12 cellular contexts compared by ENCODE assay signal in the genomic region with DNA sequence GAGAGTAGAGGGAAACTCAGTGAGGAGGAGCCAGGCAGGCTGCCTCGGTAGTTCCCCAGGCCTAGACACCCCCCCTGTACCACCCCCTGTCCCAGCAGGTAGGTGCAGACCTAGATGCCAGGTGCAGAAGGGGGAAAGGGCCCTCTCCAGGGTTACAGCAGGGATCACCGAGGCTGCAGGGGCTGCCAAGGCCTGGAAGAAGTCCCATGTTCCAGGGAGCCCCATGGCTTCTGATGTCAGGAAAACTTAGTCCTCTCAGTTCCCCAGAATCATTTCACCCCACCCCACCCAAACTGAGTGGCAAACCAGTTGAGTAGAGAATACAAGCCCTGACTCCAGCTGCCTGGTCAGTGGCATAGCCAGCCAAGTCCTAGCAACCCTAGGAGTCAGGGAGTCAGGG. TPM values are rescaled to one million over a fixed set of nuclear protein-coding genes. Genes with fewer than 3 reads are reported as not detected.
DNase-seq lines count a peak whose midpoint lies in the region; ATAC-seq and TF ChIP-seq lines count a peak whose summit lies in the region.
"Had no signal": no experiment of that assay in that cellular context is flagged by ENCODE, and none has a peak within 500 bp of the region (broad histone marks: within the 10 kb centered on the region; RNA-seq: fewer than 3 reads in every experiment).

No MANE protein-coding gene starts in this region.

- H3K9me3 Mint-ChIP-seq in CD8-positive, alpha-beta T cell = no peaks in the 10 kb centered on the region
- H3K9me3 Mint-ChIP-seq: activated T-helper 17 cell treated with anti-CD3 and anti-CD28 coated beads, Interleukin-2, amount 50 U/mL, for 72 hours; natural killer cell had no signal

- no peak overlapping the region for H3K27ac ChIP-seq in CD8-positive, alpha-beta T cell (ENCODE audit: low read depth, low read length)
- H3K27ac ChIP-seq in RWPE2 (ENCODE audit: poor library complexity, severe bottlenecking) = peak overlapping the region; percentile 59
- H3K27ac ChIP-seq in iPS-20b (ENCODE audit: low read length) = no peak overlapping the region
- peak overlapping the region; percentile 94 for H3K27ac ChIP-seq in skeletal muscle tissue (ENCODE audit: low read depth, low read length)
- H3K27ac ChIP-seq: PC-9 had no signal

- H3K36me3 Mint-ChIP-seq in CD8-positive, alpha-beta T cell = peaks cover 24% of the 10 kb centered on the region
- H3K36me3 Mint-ChIP-seq: natural killer cell had no signal

- peak overlapping the region; percentile 45 for H3K4me3 Mint-ChIP-seq in CD8-positive, alpha-beta T cell
- H3K4me3 Mint-ChIP-seq: activated T-helper 17 cell treated with anti-CD3 and anti-CD28 coated beads, Interleukin-2, amount 50 U/mL, for 72 hours; natural killer cell had no signal

- CTCF ChIA-PET in CD8-positive, alpha-beta T cell (lab: Charles Lee) = interaction anchor here (0.6 to 14.3 kb wide), 10 partner anchors 10 to 149 kb away, joined by 3 to 142 read pairs (median 6); partner anchors contain the start of genes IFRD2 and SEMA3B

- H3K27ac Mint-ChIP-seq in CD8-positive, alpha-beta T cell = no peak overlapping the region
- H3K27ac Mint-ChIP-seq: activated T-helper 17 cell treated with anti-CD3 and anti-CD28 coated beads, Interleukin-2, amount 50 U/mL, for 72 hours had no signal

- no peak for ATAC-seq in CD8-positive, alpha-beta T cell
- ATAC-seq in RWPE2 (ENCODE audit: low read depth) (no peak), GM18858 (IDR thresholded peaks at IDR 0.05; ENCODE audit: unreplicated experiment) (no peak)
- ATAC-seq: activated T-helper 17 cell treated with anti-CD3 and anti-CD28 coated beads, Interleukin-2, amount 50 U/mL, for 72 hours; natural killer cell had no signal

- peaks cover 6% of the 10 kb centered on the region for H3K4me1 ChIP-seq in CD8-positive, alpha-beta T cell (ENCODE audit: insufficient read depth, low read length)
- H3K4me1 ChIP-seq in RWPE2 (ENCODE audit: insufficient read depth, poor library complexity, severe bottlenecking) (peaks cover 22% of the 10 kb centered on the region), iPS-20b (ENCODE audit: insufficient read depth, low read length) (peaks cover 24% of the 10 kb centered on the region), skeletal muscle tissue (ENCODE audit: control insufficient read depth in 3 of 3, insufficient read depth in 3 of 3, low read length in 3 of 3) (peaks cover 49 to 59% (median 55%) of the 10 kb centered on the region in 3 donors)

- no peaks in the 10 kb centered on the region for H3K27me3 ChIP-seq in CD8-positive, alpha-beta T cell (ENCODE audit: insufficient read depth, low read length)
- H3K27me3 ChIP-seq in RWPE2 (ENCODE audit: insufficient read depth, poor library complexity, severe bottlenecking) (no peaks in the 10 kb centered on the region), iPS-20b (ENCODE audit: insufficient read depth, low read length) (no peaks in the 10 kb centered on the region), skeletal muscle tissue (ENCODE audit: control insufficient read depth in 3 of 3, insufficient read depth in 3 of 3, low read length in 3 of 3) (no peaks in the 10 kb centered on the region)

- no peaks in the 10 kb centered on the region for H3K27me3 Mint-ChIP-seq in CD8-positive, alpha-beta T cell (ENCODE audit: low read depth)
- H3K27me3 Mint-ChIP-seq: activated T-helper 17 cell treated with anti-CD3 and anti-CD28 coated beads, Interleukin-2, amount 50 U/mL, for 72 hours had no signal

- intact Hi-C loops in CD8-positive, alpha-beta T cell (cut with DNase I, micrococcal nuclease) = no loop called here

- no peak for TF ChIP-seq CTCF in CD8-positive, alpha-beta T cell (IDR thresholded peaks at IDR 0.05)
- no peak for TF ChIP-seq CTCF in RWPE2 (IDR thresholded peaks at IDR 0.05; ENCODE audit: poor library complexity, severe bottlenecking)

- peaks cover 16% of the 10 kb centered on the region for H3K36me3 ChIP-seq in CD8-positive, alpha-beta T cell (ENCODE audit: insufficient read depth, low read length)
- peaks cover 25% of the 10 kb centered on the region for H3K36me3 ChIP-seq in RWPE2 (ENCODE audit: low read depth)
- H3K36me3 ChIP-seq in iPS-20b (ENCODE audit: insufficient read depth, low read depth, low read length) = peaks cover 22% of the 10 kb centered on the region
- peaks cover 14 to 17% (median 14%) of the 10 kb centered on the region in 3 donors for H3K36me3 ChIP-seq in skeletal muscle tissue (ENCODE audit: control insufficient read depth in 3 of 3, insufficient read depth in 3 of 3, low read length in 3 of 3)

- H3K9me3 ChIP-seq in CD8-positive, alpha-beta T cell (ENCODE audit: low read length) = no peaks in the 10 kb centered on the region
- H3K9me3 ChIP-seq in RWPE2 (ENCODE audit: severe bottlenecking) (no peaks in the 10 kb centered on the region), iPS-20b (ENCODE audit: insufficient read depth, low read depth, low read length) (no peaks in the 10 kb centered on the region), skeletal muscle tissue (ENCODE audit: control insufficient read depth in 3 of 3, low read length in 3 of 3) (no peaks in the 10 kb centered on the region)

- H3K4me3 ChIP-seq in CD8-positive, alpha-beta T cell (ENCODE audit: low read depth, low read length) = no peak overlapping the region
- no peak overlapping the region for H3K4me3 ChIP-seq in RWPE2 (ENCODE audit: severe bottlenecking)
- no peak overlapping the region; the same call in 1 of the 2 replicates for H3K4me3 ChIP-seq in iPS-20b (ENCODE audit: low read length)
- H3K4me3 ChIP-seq in skeletal muscle tissue (ENCODE audit: low read length in 3 of 3) = no peak overlapping the region

- no peak for DNase-seq in CD8-positive, alpha-beta T cell
- no peak for DNase-seq in RWPE2 (ENCODE audit: low spot score)
- DNase-seq in AML-193 (lab: John Stamatoyannopoulos, UW) = no peak
- DNase-seq in NCI-H2107 treated with DMSO at 0.1 percent for 48 hours (lab: John Stamatoyannopoulos, UW; ENCODE audit: unreplicated experiment) = no peak
- DNase-seq in NCI-H1694 (lab: John Stamatoyannopoulos, UW) = no peak
- DNase-seq: natural killer cell, NCI-H1930, PC-9 had no signal

- POLR2A ChIA-PET in CD8-positive, alpha-beta T cell (lab: Charles Lee) = interaction anchor here (0.8 to 1.2 kb wide), 3 partner anchors 15 to 75 kb away, joined by 3 to 4 read pairs (median 3); no protein-coding TSS in a partner anchor

- peaks cover 7% of the 10 kb centered on the region for H3K4me1 Mint-ChIP-seq in CD8-positive, alpha-beta T cell (ENCODE audit: low read depth)
- H3K4me1 Mint-ChIP-seq: activated T-helper 17 cell treated with anti-CD3 and anti-CD28 coated beads, Interleukin-2, amount 50 U/mL, for 72 hours had no signal

- H3K9ac ChIP-seq in iPS-20b (ENCODE audit: low read depth, low read length) = peak overlapping the region; percentile 83; the same call in 1 of the 2 replicates
- H3K9ac ChIP-seq in skeletal muscle tissue (ENCODE audit: low read depth in 1 of 3, low read length in 3 of 3) = peak overlapping the region; percentile 85 to 92 (median 87)

RNA-seq across cellular contexts. Expression of gene SEMA3B, which starts 7.4 kb away (rescaled TPM):
- total RNA-seq in CD8-positive, alpha-beta T cell = 1 to 10 TPM; 1.4 to 1.6 TPM
- 19.8 TPM for total RNA-seq in skeletal muscle tissue

RNA-seq across cellular contexts. Expression of gene LSMEM2, which starts 17.4 kb away (rescaled TPM):
- not detected for total RNA-seq in CD8-positive, alpha-beta T cell
- 15.1 TPM for total RNA-seq in skeletal muscle tissue
- total RNA-seq: natural killer cell had no signal

RNA-seq across cellular contexts. Expression of gene GNAI2, which starts 25.5 kb away (rescaled TPM):
- total RNA-seq in CD8-positive, alpha-beta T cell = 100 to 1,000 TPM; 185 to 192 TPM
- 78.8 TPM for total RNA-seq in skeletal muscle tissue

RNA-seq across cellular contexts. Expression of gene IFRD2, which starts 30.7 kb away (rescaled TPM):
- total RNA-seq in CD8-positive, alpha-beta T cell = 10 to 100 TPM; 42.4 to 42.9 TPM
- total RNA-seq in skeletal muscle tissue = 44.9 TPM

RNA-seq across cellular contexts. Expression of gene HYAL3, which starts 37.7 kb away (rescaled TPM):
- 1 to 10 TPM; 2.1 to 3.2 TPM for total RNA-seq in CD8-positive, alpha-beta T cell
- total RNA-seq in skeletal muscle tissue = 3.7 TPM

Comparison
In these comparisons a context has a peak if more than half of its experiments do, and no peak if none do; other contexts are left out.
1. H3K27ac ChIP-seq: peak in RWPE2 (single experiment) and skeletal muscle tissue (single experiment); none in CD8-positive, alpha-beta T cell (single experiment) and iPS-20b (single experiment).
2. RNA of gene LSMEM2, which starts 17.4 kb away (total RNA-seq): 15.1 TPM in skeletal muscle tissue (single experiment); not detected in CD8-positive, alpha-beta T cell; every median in the first group is over 10 times any median in the second.